6 cellular contexts compared by ENCODE assay signal in genomic region chr16:24812813-24813212, GRCh38. TPM values are rescaled to one million over a fixed set of nuclear protein-coding genes. Genes with fewer than 3 reads are reported as not detected.
"Had no signal": no experiment of that assay in that cellular context is flagged by ENCODE, and none has a peak within 500 bp of the region (broad histone marks: within the 10 kb centered on the region; RNA-seq: fewer than 3 reads in every experiment).

No MANE protein-coding gene starts in this region.

RNA-seq across cellular contexts. Expression of gene SLC5A11, which starts 33.0 kb away (rescaled TPM):
- total RNA-seq: chondrocyte, dermis microvascular lymphatic vessel endothelial cell, esophagus mucosa, mammary epithelial cell had no signal
- polyA plus RNA-seq: heart left ventricle, immature natural killer cell had no signal
